ENCODE assay signal across 32 cellular contexts in genomic region chr13:85381082-85381481, GRCh38.
"Had no signal": no experiment of that assay in that cellular context is flagged by ENCODE, and none has a peak within 500 bp of the region (broad histone marks: within the 10 kb centered on the region; RNA-seq: fewer than 3 reads in every experiment).

No MANE protein-coding gene starts in this region.

- H3K27me3 ChIP-seq: ascending aorta, cardiac muscle cell had no signal

- FAIRE-seq: bronchial epithelial cell, TTC549 had no signal

- DNase-seq: activated CD4-positive, alpha-beta memory T cell treated with anti-CD3 and anti-CD28 coated beads, Interleukin-2, amount 10 ng/mL, durations not matched to agents 7 days and 5 days; activated CD4-positive, alpha-beta T cell treated with anti-CD3 and anti-CD28 coated beads for 1 hour; activated CD4-positive, alpha-beta T cell treated with anti-CD3 and anti-CD28 coated beads for 36 hours; activated CD4-positive, alpha-beta T cell treated with anti-CD3 and anti-CD28 coated beads for 48 hours; activated CD4-positive, alpha-beta T cell treated with anti-CD3 and anti-CD28 coated beads, Interleukin-2, amount 10 ng/mL, durations not matched to agents 7 days and 5 days; activated CD4-positive, alpha-beta T cell treated with anti-CD3 and anti-CD28 coated beads, Interleukin-2, amount 50 U/mL, for 48 hours; activated CD4-positive, CD25-positive, alpha-beta regulatory T cell; activated CD8-positive, alpha-beta memory T cell treated with anti-CD3 and anti-CD28 coated beads for 24 hours; activated CD8-positive, alpha-beta memory T cell treated with anti-CD3 and anti-CD28 coated beads, Interleukin-2, amount 10 ng/mL, durations not matched to agents 7 days and 5 days; activated CD8-positive, alpha-beta memory T cell treated with anti-CD3 and anti-CD28 coated beads, Interleukin-2, amount 50 U/mL, for 48 hours; activated CD8-positive, alpha-beta T cell treated with anti-CD3 and anti-CD28 coated beads, Interleukin-2, amount 10 ng/mL, durations not matched to agents 7 days and 5 days; activated effector memory CD4-positive, alpha-beta T cell treated with Interleukin-2 at 50 U/mL for 16 hours; activated gamma-delta T cell; activated naive CD4-positive, alpha-beta T cell treated with anti-CD3 and anti-CD28 coated beads, Interleukin-2, amount 10 ng/mL, durations not matched to agents 7 days and 5 days; activated naive CD4-positive, alpha-beta T cell treated with Interleukin-2 at 50 U/mL for 16 hours; activated naive CD8-positive, alpha-beta T cell treated with anti-CD3 and anti-CD28 coated beads, Interleukin-2, amount 10 ng/mL, durations not matched to agents 7 days and 5 days; activated naive CD8-positive, alpha-beta T cell treated with anti-CD3 and anti-CD28 coated beads, Interleukin-2, amount 50 U/mL, for 24 hours; activated T-cell treated with anti-CD3 and anti-CD28 coated beads, Interleukin-2, amount 50 U/mL, for 24 hours; activated T-cell treated with anti-CD3 and anti-CD28 coated beads, Interleukin-2, amount 50 U/mL, for 48 hours; amygdala; anterior cingulate cortex; cerebellar nuclear complex; T-helper 1 cell; T-helper 2 cell; T-helper 9 cell had no signal

- H3K4me1 ChIP-seq: ascending aorta had no signal

- H3K9me3 ChIP-seq: ascending aorta had no signal

- H3K4me3 ChIP-seq: ascending aorta, cardiac muscle cell had no signal

- H3K36me3 ChIP-seq: ascending aorta, cardiac muscle cell had no signal

- ATAC-seq: activated CD4-positive, alpha-beta T cell treated with anti-CD3 and anti-CD28 coated beads for 36 hours; activated CD4-positive, CD25-positive, alpha-beta regulatory T cell treated with anti-CD3 and anti-CD28 coated beads, Interleukin-2, amount 50 U/mL, for 24 hours; activated CD8-positive, alpha-beta memory T cell treated with anti-CD3 and anti-CD28 coated beads, Interleukin-2, amount 10 ng/mL, durations not matched to agents 7 days and 5 days; activated CD8-positive, alpha-beta T cell treated with anti-CD3 and anti-CD28 coated beads, Interleukin-2, amount 10 ng/mL, durations not matched to agents 7 days and 5 days; activated naive CD8-positive, alpha-beta T cell treated with anti-CD3 and anti-CD28 coated beads, Interleukin-2, amount 50 U/mL, for 24 hours; WTC11 had no signal

- H3K27ac ChIP-seq: ascending aorta, cardiac muscle cell, VCaP had no signal
